10 cellular contexts compared by ENCODE assay signal in genomic region chr2:120783371-120783791, GRCh38. TPM values are rescaled to one million over a fixed set of nuclear protein-coding genes. Genes with fewer than 3 reads are reported as not detected.
DNase-seq lines count a peak whose midpoint lies in the region; ATAC-seq and TF ChIP-seq lines count a peak whose summit lies in the region.
"Had no signal": no experiment of that assay in that cellular context is flagged by ENCODE, and none has a peak within 500 bp of the region (broad histone marks: within the 10 kb centered on the region; RNA-seq: fewer than 3 reads in every experiment).

No MANE protein-coding gene starts in this region.

- no peak overlapping the region for H3K4me3 Mint-ChIP-seq in endothelial cell (ENCODE audit: unreplicated experiment)

- H3F3A ChIP-seq in GM23248 (ENCODE audit: insufficient read depth): 0 out of 2 replicates have a peak, but pooled peaks cover 7% of the 10 kb centered on the region

- 11 to 18% methylated on average over 9 of the region's 9 CpGs for WGBS in GM23248 (ENCODE audit: low coverage in 1 of 2, low lambda C conversion rate in 2 of 2, missing lambda C conversion rate in 2 of 2), 2 experiments
- 10% methylated on average over 9 of the region's 9 CpGs for WGBS in right cardiac atrium
- 13 to 18% methylated on average over 9 of the region's 9 CpGs for WGBS in thyroid gland, 2 donors

- intact Hi-C loops in right cardiac atrium (cut with DNase I) (no loop called here), ascending aorta (cut with DNase I) (no loop called here), thyroid gland (cut with DNase I) (no loop called here)

- no peak overlapping the region for H3K27ac Mint-ChIP-seq in endothelial cell (ENCODE audit: unreplicated experiment)

- no peak overlapping the region for H2AFZ ChIP-seq in GM23248

- H3K4me3 ChIP-seq in GM23248 (no peak overlapping the region), SJSA1 (no peak overlapping the region), right cardiac atrium (ENCODE audit: low read length) (no peak overlapping the region), ascending aorta (no peak overlapping the region), thyroid gland (replicated peaks in 1 of 3) (no peak overlapping the region)

- no peaks in the 10 kb centered on the region for H3K9me2 ChIP-seq in GM23248 (ENCODE audit: insufficient read depth)

- peak; percentile 36 to 45 for ATAC-seq in right cardiac atrium
- ATAC-seq in HG02642 (IDR thresholded peaks at IDR 0.05; ENCODE audit: poor library complexity, unreplicated experiment): no peak

- H3K9me3 Mint-ChIP-seq in endothelial cell (ENCODE audit: unreplicated experiment): no peaks in the 10 kb centered on the region

- no peak overlapping the region for H3K9ac ChIP-seq in GM23248

- H3K9me3 ChIP-seq in GM23248 (ENCODE audit: low read depth): no peaks in the 10 kb centered on the region
- H3K9me3 ChIP-seq in SJSA1 (replicated peaks): peaks cover 4% of the 10 kb centered on the region; the same call in 1 of the 2 replicates
- H3K9me3 ChIP-seq in right cardiac atrium (ENCODE audit: control insufficient read depth, low read length): no peaks in the 10 kb centered on the region
- no peaks in the 10 kb centered on the region for H3K9me3 ChIP-seq in ascending aorta
- H3K9me3 ChIP-seq in thyroid gland: no peaks in the 10 kb centered on the region
- H3K9me3 ChIP-seq: Caco-2, neutrophil had no signal

- in situ Hi-C loops in GM23248 (cut with MboI): no loop called here

- H4K20me1 ChIP-seq in GM23248 (ENCODE audit: insufficient read depth): no peaks in the 10 kb centered on the region

- no peak overlapping the region for H3K27ac ChIP-seq in GM23248
- peak overlapping the region; percentile 28 for H3K27ac ChIP-seq in SJSA1
- H3K27ac ChIP-seq in right cardiac atrium (ENCODE audit: low read length): no peak overlapping the region
- H3K27ac ChIP-seq in ascending aorta: no peak overlapping the region
- H3K27ac ChIP-seq in thyroid gland: no peak overlapping the region
- H3K27ac ChIP-seq: neutrophil had no signal

- H3K36me3 Mint-ChIP-seq in endothelial cell (ENCODE audit: low read depth, unreplicated experiment): no peaks in the 10 kb centered on the region

- TF ChIP-seq POLR2A in thyroid gland (IDR thresholded peaks at IDR 0.05): no peak

- DNase-seq in A172 (ENCODE audit: low spot score): peak; percentile 79
- DNase-seq in GM23248: peak; percentile 43
- peak in 1 of 2 experiments; percentile 71 for DNase-seq in SJSA1 (ENCODE audit: low read depth in 1 of 2, low spot score in 2 of 2)
- peak in 1 of 3 donors; percentile 56 for DNase-seq in right cardiac atrium
- DNase-seq in endothelial cell (ENCODE audit: low spot score): no peak
- no peak for DNase-seq in ascending aorta (ENCODE audit: low spot score in 2 of 2)
- DNase-seq in thyroid gland: no peak
- DNase-seq: Caco-2 had no signal

- H3K27me3 ChIP-seq in GM23248 (replicated peaks; ENCODE audit: insufficient read depth) (no peaks in the 10 kb centered on the region), SJSA1 (replicated peaks) (no peaks in the 10 kb centered on the region), right cardiac atrium (ENCODE audit: control insufficient read depth, insufficient read depth) (no peaks in the 10 kb centered on the region), ascending aorta (no peaks in the 10 kb centered on the region), thyroid gland (no peaks in the 10 kb centered on the region)

- H3K27me3 Mint-ChIP-seq in endothelial cell (ENCODE audit: unreplicated experiment): peaks cover 12% of the 10 kb centered on the region

- TF ChIP-seq CTCF in endothelial cell (IDR thresholded peaks at IDR 0.05; ENCODE audit: unreplicated experiment) (no peak), ascending aorta (IDR thresholded peaks at IDR 0.05) (no peak), thyroid gland (IDR thresholded peaks at IDR 0.05) (no peak)

- peaks cover 8% of the 10 kb centered on the region for H3K4me1 Mint-ChIP-seq in endothelial cell (ENCODE audit: unreplicated experiment)

- H3K79me2 ChIP-seq in GM23248 (ENCODE audit: insufficient read depth): peaks cover 48% of the 10 kb centered on the region

- no peaks in the 10 kb centered on the region for H3K36me3 ChIP-seq in GM23248 (ENCODE audit: low read depth)
- peaks cover 20% of the 10 kb centered on the region for H3K36me3 ChIP-seq in SJSA1
- H3K36me3 ChIP-seq in ascending aorta: no peaks in the 10 kb centered on the region
- no peaks in the 10 kb centered on the region for H3K36me3 ChIP-seq in thyroid gland
- H3K36me3 ChIP-seq: neutrophil had no signal

- no peak overlapping the region for H3K4me2 ChIP-seq in GM23248 (ENCODE audit: unreplicated experiment)

- peaks cover 30% of the 10 kb centered on the region for H3K4me1 ChIP-seq in GM23248 (ENCODE audit: insufficient read depth)
- H3K4me1 ChIP-seq in SJSA1 (replicated peaks): peaks cover 80% of the 10 kb centered on the region
- peaks cover 8% of the 10 kb centered on the region for H3K4me1 ChIP-seq in right cardiac atrium (ENCODE audit: control insufficient read depth, insufficient read depth, low read length)
- peaks cover 0 to 10% of the 10 kb centered on the region in 2 donors for H3K4me1 ChIP-seq in ascending aorta
- H3K4me1 ChIP-seq in thyroid gland: peaks cover 0 to 5% of the 10 kb centered on the region in 2 donors

RNA-seq across cellular contexts. Expression of gene GLI2, which starts 47.7 kb away (rescaled TPM):
- total RNA-seq in A172 (2014; rRNA removed; shearing (Covaris generic)): 4.6 and 4.7 TPM in 2 replicates
- total RNA-seq in GM23248 (2014; rRNA removed; shearing (Covaris generic)): 5.1 and 8.3 TPM in 2 replicates
- polyA plus RNA-seq in GM23248 (2016; fragmentation: Nextera tagmentation; extraction: Ambion mirVana) (9.0 and 9.6 TPM in 2 replicates), right cardiac atrium (0.86 TPM)
- 8.8 and 20.0 TPM in 2 replicates for total RNA-seq in SJSA1 (2014; rRNA removed; shearing (Covaris generic))
- total RNA-seq in right cardiac atrium (1 to 10 TPM; 2.8 to 4.8 (median 4.4) TPM), endothelial cell (ENCODE audit: unreplicated experiment) (1.2 TPM), ascending aorta (23.1 TPM), thyroid gland (1 to 10 TPM; 1.1 to 1.4 (median 1.3) TPM)

Comparison
In these comparisons a context has a peak if more than half of its experiments do, and no peak if none do; other contexts are left out.
1. DNase-seq: peak in A172 (single experiment) and GM23248 (single experiment); none in endothelial cell (single experiment), ascending aorta (0 of 2) and thyroid gland (0 of 2).